ENCODE assay signal across 1 cellular context in the genomic region with DNA sequence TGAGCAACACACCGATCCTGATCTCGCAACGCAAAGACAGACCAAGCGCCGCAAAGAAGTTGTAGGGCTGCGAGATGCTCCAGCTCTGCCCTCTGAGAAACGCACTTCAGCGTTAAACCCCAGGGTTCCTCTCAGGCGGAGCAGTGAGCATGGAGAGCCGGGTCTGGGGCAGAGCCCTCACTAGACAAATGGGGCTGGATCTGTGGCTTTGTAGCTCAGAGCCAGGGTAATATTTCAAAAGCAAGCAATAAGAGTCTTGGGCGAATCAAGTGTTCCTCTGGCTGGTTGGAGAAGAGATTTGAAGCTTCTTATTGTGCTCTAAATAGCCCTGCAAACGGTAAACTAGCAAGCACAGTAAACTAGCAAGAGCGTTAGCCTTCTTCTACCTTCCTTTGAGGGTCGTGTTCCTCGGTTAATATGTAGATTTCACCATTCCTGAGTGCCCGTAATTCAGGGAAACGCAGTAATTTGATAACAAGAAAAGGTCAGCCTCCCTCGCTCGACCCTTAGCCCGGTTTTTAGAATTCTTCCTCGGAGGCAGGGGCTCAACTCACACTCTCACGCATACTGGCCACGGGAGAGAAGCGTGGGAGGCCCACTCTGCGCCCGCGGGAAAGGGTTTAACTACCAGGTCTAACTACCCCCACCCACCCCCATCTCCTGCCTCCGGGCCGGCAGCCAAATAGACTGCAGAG.
TF ChIP-seq lines count a peak whose summit lies in the region.

No MANE protein-coding gene starts in this region.

TF ChIP-seq in HEK293, 187 proteins besides CTCF, POLR2A, EP300 and RAD21 (continued from another document):
- TF ChIP-seq, protein P1, sequence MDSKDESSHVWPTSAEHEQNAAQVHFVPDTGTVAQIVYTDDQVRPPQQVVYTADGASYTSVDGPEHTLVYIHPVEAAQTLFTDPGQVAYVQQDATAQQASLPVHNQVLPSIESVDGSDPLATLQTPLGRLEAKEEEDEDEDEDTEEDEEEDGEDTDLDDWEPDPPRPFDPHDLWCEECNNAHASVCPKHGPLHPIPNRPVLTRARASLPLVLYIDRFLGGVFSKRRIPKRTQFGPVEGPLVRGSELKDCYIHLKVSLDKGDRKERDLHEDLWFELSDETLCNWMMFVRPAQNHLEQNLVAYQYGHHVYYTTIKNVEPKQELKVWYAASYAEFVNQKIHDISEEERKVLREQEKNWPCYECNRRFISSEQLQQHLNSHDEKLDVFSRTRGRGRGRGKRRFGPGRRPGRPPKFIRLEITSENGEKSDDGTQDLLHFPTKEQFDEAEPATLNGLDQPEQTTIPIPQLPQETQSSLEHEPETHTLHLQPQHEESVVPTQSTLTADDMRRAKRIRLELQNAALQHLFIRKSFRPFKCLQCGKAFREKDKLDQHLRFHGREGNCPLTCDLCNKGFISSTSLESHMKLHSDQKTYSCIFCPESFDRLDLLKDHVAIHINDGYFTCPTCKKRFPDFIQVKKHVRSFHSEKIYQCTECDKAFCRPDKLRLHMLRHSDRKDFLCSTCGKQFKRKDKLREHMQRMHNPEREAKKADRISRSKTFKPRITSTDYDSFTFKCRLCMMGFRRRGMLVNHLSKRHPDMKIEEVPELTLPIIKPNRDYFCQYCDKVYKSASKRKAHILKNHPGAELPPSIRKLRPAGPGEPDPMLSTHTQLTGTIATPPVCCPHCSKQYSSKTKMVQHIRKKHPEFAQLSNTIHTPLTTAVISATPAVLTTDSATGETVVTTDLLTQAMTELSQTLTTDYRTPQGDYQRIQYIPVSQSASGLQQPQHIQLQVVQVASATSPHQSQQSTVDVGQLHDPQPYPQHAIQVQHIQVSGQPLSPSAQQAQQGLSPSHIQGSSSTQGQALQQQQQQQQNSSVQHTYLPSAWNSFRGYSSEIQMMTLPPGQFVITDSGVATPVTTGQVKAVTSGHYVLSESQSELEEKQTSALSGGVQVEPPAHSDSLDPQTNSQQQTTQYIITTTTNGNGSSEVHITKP (tag by site-specific recombination; IDR thresholded peaks at IDR 0.05) = peak; percentile 66; the same call in 1 of the 2 replicates
- TF ChIP-seq, protein P2, sequence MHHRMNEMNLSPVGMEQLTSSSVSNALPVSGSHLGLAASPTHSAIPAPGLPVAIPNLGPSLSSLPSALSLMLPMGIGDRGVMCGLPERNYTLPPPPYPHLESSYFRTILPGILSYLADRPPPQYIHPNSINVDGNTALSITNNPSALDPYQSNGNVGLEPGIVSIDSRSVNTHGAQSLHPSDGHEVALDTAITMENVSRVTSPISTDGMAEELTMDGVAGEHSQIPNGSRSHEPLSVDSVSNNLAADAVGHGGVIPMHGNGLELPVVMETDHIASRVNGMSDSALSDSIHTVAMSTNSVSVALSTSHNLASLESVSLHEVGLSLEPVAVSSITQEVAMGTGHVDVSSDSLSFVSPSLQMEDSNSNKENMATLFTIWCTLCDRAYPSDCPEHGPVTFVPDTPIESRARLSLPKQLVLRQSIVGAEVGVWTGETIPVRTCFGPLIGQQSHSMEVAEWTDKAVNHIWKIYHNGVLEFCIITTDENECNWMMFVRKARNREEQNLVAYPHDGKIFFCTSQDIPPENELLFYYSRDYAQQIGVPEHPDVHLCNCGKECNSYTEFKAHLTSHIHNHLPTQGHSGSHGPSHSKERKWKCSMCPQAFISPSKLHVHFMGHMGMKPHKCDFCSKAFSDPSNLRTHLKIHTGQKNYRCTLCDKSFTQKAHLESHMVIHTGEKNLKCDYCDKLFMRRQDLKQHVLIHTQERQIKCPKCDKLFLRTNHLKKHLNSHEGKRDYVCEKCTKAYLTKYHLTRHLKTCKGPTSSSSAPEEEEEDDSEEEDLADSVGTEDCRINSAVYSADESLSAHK (tag by site-specific recombination; IDR thresholded peaks at IDR 0.05) = peak; percentile 36; the same call in 1 of the 2 replicates
- TF ChIP-seq ZNF585B (tag by site-specific recombination; IDR thresholded peaks at IDR 0.05) (no peak), ZBTB8A (tag by site-specific recombination; IDR thresholded peaks at IDR 0.05) (peak; percentile 74), ZNF433 (tag by site-specific recombination; IDR thresholded peaks at IDR 0.05; ENCODE audit: low read depth) (no peak), ZBTB1 (tag by site-specific recombination; IDR thresholded peaks at IDR 0.05) (no peak), ZNF830 (tag by site-specific recombination; IDR thresholded peaks at IDR 0.05; ENCODE audit: low read depth) (no peak), ZNF19 (tag by site-specific recombination; IDR thresholded peaks at IDR 0.05; ENCODE audit: low read depth) (no peak), ZNF335 (tag by site-specific recombination; conservative IDR thresholded peaks at IDR 0.05) (no peak), ZNF792 (tag by site-specific recombination; IDR thresholded peaks at IDR 0.05) (no peak), ZNF670 (tag by site-specific recombination; IDR thresholded peaks at IDR 0.05; ENCODE audit: low read depth) (no peak), ZNF394 (tag by site-specific recombination; IDR thresholded peaks at IDR 0.05; ENCODE audit: borderline replicate concordance) (no peak), ZNF311 (tag by site-specific recombination; IDR thresholded peaks at IDR 0.05; ENCODE audit: borderline replicate concordance) (no peak), YY1 (tag by site-specific recombination; IDR thresholded peaks at IDR 0.05) (no peak), GLIS1 (tag by site-specific recombination; IDR thresholded peaks at IDR 0.05) (peak; percentile 50), KLF16 (tag by site-specific recombination; IDR thresholded peaks at IDR 0.05) (0 out of 2 replicates have a peak, but pooled peaks have one; percentile 17), ZNF768 (tag by site-specific recombination; IDR thresholded peaks at IDR 0.05) (no peak), GFI1B (tag by site-specific recombination; IDR thresholded peaks at IDR 0.05) (no peak), SP7 (tag by site-specific recombination; IDR thresholded peaks at IDR 0.05) (peak; percentile 43; the same call in 1 of the 2 replicates), IKZF3 (tag by site-specific recombination; IDR thresholded peaks at IDR 0.05) (peak; percentile 41; the same call in 1 of the 2 replicates), GLIS2 (tag by site-specific recombination; IDR thresholded peaks at IDR 0.05) (peak; percentile 43; the same call in 1 of the 2 replicates), ZNF501 (tag by site-specific recombination; IDR thresholded peaks at IDR 0.05) (0 out of 2 replicates have a peak, but pooled peaks have one; percentile 42), ZBTB20 (tag by site-specific recombination; IDR thresholded peaks at IDR 0.05) (peak; percentile 61), ZNF324 (tag by site-specific recombination; IDR thresholded peaks at IDR 0.05) (no peak), ZNF600 (tag by site-specific recombination; IDR thresholded peaks at IDR 0.05) (peak; percentile 86), ZNF391 (tag by site-specific recombination; IDR thresholded peaks at IDR 0.05; ENCODE audit: borderline replicate concordance, low read depth) (no peak), ZFP3 (tag by site-specific recombination; IDR thresholded peaks at IDR 0.05; ENCODE audit: low read depth) (no peak), ZNF112 (tag by site-specific recombination; IDR thresholded peaks at IDR 0.05) (no peak), MYNN (tag by site-specific recombination; IDR thresholded peaks at IDR 0.05; ENCODE audit: borderline replicate concordance) (no peak; the same call in 1 of the 2 replicates)
- TF ChIP-seq, protein P3, sequence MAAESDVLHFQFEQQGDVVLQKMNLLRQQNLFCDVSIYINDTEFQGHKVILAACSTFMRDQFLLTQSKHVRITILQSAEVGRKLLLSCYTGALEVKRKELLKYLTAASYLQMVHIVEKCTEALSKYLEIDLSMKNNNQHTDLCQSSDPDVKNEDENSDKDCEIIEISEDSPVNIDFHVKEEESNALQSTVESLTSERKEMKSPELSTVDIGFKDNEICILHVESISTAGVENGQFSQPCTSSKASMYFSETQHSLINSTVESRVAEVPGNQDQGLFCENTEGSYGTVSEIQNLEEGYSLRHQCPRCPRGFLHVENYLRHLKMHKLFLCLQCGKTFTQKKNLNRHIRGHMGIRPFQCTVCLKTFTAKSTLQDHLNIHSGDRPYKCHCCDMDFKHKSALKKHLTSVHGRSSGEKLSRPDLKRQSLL (tag by site-specific recombination; IDR thresholded peaks at IDR 0.05) = peak; percentile 74
- TF ChIP-seq, protein P4, sequence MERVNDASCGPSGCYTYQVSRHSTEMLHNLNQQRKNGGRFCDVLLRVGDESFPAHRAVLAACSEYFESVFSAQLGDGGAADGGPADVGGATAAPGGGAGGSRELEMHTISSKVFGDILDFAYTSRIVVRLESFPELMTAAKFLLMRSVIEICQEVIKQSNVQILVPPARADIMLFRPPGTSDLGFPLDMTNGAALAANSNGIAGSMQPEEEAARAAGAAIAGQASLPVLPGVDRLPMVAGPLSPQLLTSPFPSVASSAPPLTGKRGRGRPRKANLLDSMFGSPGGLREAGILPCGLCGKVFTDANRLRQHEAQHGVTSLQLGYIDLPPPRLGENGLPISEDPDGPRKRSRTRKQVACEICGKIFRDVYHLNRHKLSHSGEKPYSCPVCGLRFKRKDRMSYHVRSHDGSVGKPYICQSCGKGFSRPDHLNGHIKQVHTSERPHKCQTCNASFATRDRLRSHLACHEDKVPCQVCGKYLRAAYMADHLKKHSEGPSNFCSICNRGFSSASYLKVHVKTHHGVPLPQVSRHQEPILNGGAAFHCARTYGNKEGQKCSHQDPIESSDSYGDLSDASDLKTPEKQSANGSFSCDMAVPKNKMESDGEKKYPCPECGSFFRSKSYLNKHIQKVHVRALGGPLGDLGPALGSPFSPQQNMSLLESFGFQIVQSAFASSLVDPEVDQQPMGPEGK (tag by site-specific recombination; IDR thresholded peaks at IDR 0.05) = peak; percentile 71
- TF ChIP-seq, protein P5, sequence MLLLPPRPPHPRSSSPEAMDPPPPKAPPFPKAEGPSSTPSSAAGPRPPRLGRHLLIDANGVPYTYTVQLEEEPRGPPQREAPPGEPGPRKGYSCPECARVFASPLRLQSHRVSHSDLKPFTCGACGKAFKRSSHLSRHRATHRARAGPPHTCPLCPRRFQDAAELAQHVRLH (tag by site-specific recombination; IDR thresholded peaks at IDR 0.05) = peak; percentile 48; the same call in 1 of the 2 replicates
- TF ChIP-seq, protein P6, sequence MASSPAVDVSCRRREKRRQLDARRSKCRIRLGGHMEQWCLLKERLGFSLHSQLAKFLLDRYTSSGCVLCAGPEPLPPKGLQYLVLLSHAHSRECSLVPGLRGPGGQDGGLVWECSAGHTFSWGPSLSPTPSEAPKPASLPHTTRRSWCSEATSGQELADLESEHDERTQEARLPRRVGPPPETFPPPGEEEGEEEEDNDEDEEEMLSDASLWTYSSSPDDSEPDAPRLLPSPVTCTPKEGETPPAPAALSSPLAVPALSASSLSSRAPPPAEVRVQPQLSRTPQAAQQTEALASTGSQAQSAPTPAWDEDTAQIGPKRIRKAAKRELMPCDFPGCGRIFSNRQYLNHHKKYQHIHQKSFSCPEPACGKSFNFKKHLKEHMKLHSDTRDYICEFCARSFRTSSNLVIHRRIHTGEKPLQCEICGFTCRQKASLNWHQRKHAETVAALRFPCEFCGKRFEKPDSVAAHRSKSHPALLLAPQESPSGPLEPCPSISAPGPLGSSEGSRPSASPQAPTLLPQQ (tag by site-specific recombination; IDR thresholded peaks at IDR 0.05) = 0 out of 2 replicates have a peak, but pooled peaks have one; percentile 7
- TF ChIP-seq, protein P7, sequence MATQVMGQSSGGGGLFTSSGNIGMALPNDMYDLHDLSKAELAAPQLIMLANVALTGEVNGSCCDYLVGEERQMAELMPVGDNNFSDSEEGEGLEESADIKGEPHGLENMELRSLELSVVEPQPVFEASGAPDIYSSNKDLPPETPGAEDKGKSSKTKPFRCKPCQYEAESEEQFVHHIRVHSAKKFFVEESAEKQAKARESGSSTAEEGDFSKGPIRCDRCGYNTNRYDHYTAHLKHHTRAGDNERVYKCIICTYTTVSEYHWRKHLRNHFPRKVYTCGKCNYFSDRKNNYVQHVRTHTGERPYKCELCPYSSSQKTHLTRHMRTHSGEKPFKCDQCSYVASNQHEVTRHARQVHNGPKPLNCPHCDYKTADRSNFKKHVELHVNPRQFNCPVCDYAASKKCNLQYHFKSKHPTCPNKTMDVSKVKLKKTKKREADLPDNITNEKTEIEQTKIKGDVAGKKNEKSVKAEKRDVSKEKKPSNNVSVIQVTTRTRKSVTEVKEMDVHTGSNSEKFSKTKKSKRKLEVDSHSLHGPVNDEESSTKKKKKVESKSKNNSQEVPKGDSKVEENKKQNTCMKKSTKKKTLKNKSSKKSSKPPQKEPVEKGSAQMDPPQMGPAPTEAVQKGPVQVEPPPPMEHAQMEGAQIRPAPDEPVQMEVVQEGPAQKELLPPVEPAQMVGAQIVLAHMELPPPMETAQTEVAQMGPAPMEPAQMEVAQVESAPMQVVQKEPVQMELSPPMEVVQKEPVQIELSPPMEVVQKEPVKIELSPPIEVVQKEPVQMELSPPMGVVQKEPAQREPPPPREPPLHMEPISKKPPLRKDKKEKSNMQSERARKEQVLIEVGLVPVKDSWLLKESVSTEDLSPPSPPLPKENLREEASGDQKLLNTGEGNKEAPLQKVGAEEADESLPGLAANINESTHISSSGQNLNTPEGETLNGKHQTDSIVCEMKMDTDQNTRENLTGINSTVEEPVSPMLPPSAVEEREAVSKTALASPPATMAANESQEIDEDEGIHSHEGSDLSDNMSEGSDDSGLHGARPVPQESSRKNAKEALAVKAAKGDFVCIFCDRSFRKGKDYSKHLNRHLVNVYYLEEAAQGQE (tag by site-specific recombination; IDR thresholded peaks at IDR 0.05) = no peak
